In genomic region chr11:12019337-12019736, GRCh38 we compare ENCODE assay signal across 1 cellular context.
TF ChIP-seq lines count a peak whose summit lies in the region.

No MANE protein-coding gene starts in this region.

TF ChIP-seq in GM23338, 12 proteins besides CTCF, POLR2A, EP300 and RAD21:
- TF ChIP-seq, protein P1, sequence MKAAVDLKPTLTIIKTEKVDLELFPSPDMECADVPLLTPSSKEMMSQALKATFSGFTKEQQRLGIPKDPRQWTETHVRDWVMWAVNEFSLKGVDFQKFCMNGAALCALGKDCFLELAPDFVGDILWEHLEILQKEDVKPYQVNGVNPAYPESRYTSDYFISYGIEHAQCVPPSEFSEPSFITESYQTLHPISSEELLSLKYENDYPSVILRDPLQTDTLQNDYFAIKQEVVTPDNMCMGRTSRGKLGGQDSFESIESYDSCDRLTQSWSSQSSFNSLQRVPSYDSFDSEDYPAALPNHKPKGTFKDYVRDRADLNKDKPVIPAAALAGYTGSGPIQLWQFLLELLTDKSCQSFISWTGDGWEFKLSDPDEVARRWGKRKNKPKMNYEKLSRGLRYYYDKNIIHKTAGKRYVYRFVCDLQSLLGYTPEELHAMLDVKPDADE (IDR thresholded peaks at IDR 0.05), result no peak
- TF ChIP-seq CREB1 (CRISPR knock-in tag; IDR thresholded peaks at IDR 0.05; ENCODE audit: low read depth), result no peak
- no peak for TF ChIP-seq ZNF114 (CRISPR knock-in tag; IDR thresholded peaks at IDR 0.05)
- TF ChIP-seq ZNF331 (CRISPR knock-in tag; IDR thresholded peaks at IDR 0.05; ENCODE audit: low read depth), result no peak
- TF ChIP-seq EZH2phosphoT487 (IDR thresholded peaks at IDR 0.05; ENCODE audit: unreplicated experiment), result no peak
- TF ChIP-seq ZNF462 (CRISPR knock-in tag; IDR thresholded peaks at IDR 0.05), result no peak
- TF ChIP-seq JUNB (IDR thresholded peaks at IDR 0.05; ENCODE audit: unreplicated experiment), result no peak
- TF ChIP-seq POLR2AphosphoS5 (IDR thresholded peaks at IDR 0.05; ENCODE audit: low read depth), result no peak
- TF ChIP-seq STAT1 (IDR thresholded peaks at IDR 0.05; ENCODE audit: unreplicated experiment), result no peak
- TF ChIP-seq EZH2 (IDR thresholded peaks at IDR 0.05; ENCODE audit: low read depth, unreplicated experiment), result no peak
- no peak for TF ChIP-seq NANOG (IDR thresholded peaks at IDR 0.05; ENCODE audit: borderline replicate concordance)
- TF ChIP-seq REST (IDR thresholded peaks at IDR 0.05; ENCODE audit: unreplicated experiment), result no peak
